In genomic region chr9:132584616-132585560, GRCh38 we compare ENCODE assay signal across 21 cellular contexts. TPM values are rescaled to one million over a fixed set of nuclear protein-coding genes. Genes with fewer than 3 reads are reported as not detected.
DNase-seq lines count a peak whose midpoint lies in the region; ATAC-seq and TF ChIP-seq lines count a peak whose summit lies in the region.
"Had no signal": no experiment of that assay in that cellular context is flagged by ENCODE, and none has a peak within 500 bp of the region (broad histone marks: within the 10 kb centered on the region; RNA-seq: fewer than 3 reads in every experiment).

No MANE protein-coding gene starts in this region.

- H3K18ac ChIP-seq in IMR-90 (ENCODE audit: low read depth, low read length) (no peak overlapping the region), mesenchymal stem cell (ENCODE audit: low read depth in 1 of 2, low read length in 2 of 2) (no peak overlapping the region)

- H3K9me3 ChIP-seq in IMR-90 (ENCODE audit: control insufficient read depth, insufficient read depth, low read length) = peaks cover 2% of the 10 kb centered on the region
- H3K9me3 ChIP-seq in mesenchymal stem cell (ENCODE audit: control insufficient read depth, low read length) = no peaks in the 10 kb centered on the region
- H3K9me3 ChIP-seq: BLaER1, gastroesophageal sphincter, psoas muscle, tibial nerve had no signal

- no peak overlapping the region for H3K56ac ChIP-seq in IMR-90 (ENCODE audit: extremely low read depth, insufficient read depth, low read length)

- no peaks in the 10 kb centered on the region for H3K79me1 ChIP-seq in IMR-90 (ENCODE audit: low read depth in 1 of 2, low read length in 2 of 2)
- no peaks in the 10 kb centered on the region for H3K79me1 ChIP-seq in mesenchymal stem cell (replicated peaks; ENCODE audit: low read length, poor library complexity, severe bottlenecking)

- H3K36me3 ChIP-seq in IMR-90 (ENCODE audit: control insufficient read depth, insufficient read depth, low read length) (no peaks in the 10 kb centered on the region), mesenchymal stem cell (ENCODE audit: control insufficient read depth in 1 of 2, insufficient read depth in 2 of 2, low read depth in 1 of 2, low read length in 2 of 2) (no peaks in the 10 kb centered on the region)
- H3K36me3 ChIP-seq: BLaER1, gastroesophageal sphincter, tibial nerve had no signal

- no peak overlapping the region for H2AK9ac ChIP-seq in IMR-90 (replicated peaks; ENCODE audit: low read depth, low read length, poor library complexity)

- H3K27me3 ChIP-seq in IMR-90 (ENCODE audit: control insufficient read depth, insufficient read depth, low read length) (peaks cover 97% of the 10 kb centered on the region), mesenchymal stem cell (ENCODE audit: control insufficient read depth in 1 of 2, insufficient read depth in 1 of 2, low read length in 2 of 2) (peaks cover 94 to 99% of the 10 kb centered on the region in 2 experiments)

- H4K20me1 ChIP-seq in IMR-90 (ENCODE audit: insufficient read depth, low read length) = peaks cover 58% of the 10 kb centered on the region

- no peak overlapping the region for H3K4me2 ChIP-seq in IMR-90 (ENCODE audit: low read depth, low read length)
- H3K4me2 ChIP-seq in mesenchymal stem cell (ENCODE audit: low read length, poor library complexity, severe bottlenecking) = no peak overlapping the region
- H3K4me2 ChIP-seq: BLaER1, PC-9 had no signal

- CTCF ChIA-PET in IMR-90 (lab: Yijun Ruan, JAX) = no interaction called here

- intact Hi-C loops in IMR-90 (cut with micrococcal nuclease) = no loop called here

- H3K27ac ChIP-seq in IMR-90 (ENCODE audit: insufficient read depth, low read length) (no peak overlapping the region), mesenchymal stem cell (ENCODE audit: low read length, poor library complexity, severe bottlenecking) (no peak overlapping the region)
- H3K27ac ChIP-seq: BLaER1, gastroesophageal sphincter, PC-9, psoas muscle, tibial nerve had no signal

- H2BK20ac ChIP-seq in IMR-90 (ENCODE audit: low read depth, low read length) = no peak overlapping the region

- H3K9ac ChIP-seq in IMR-90 (ENCODE audit: low read depth, low read length) (no peak overlapping the region), mesenchymal stem cell (ENCODE audit: low read length) (no peak overlapping the region)
- H3K9ac ChIP-seq: BLaER1 had no signal

- no peak overlapping the region for H2AK5ac ChIP-seq in IMR-90 (ENCODE audit: low read depth, low read length)
- H2AK5ac ChIP-seq in mesenchymal stem cell (ENCODE audit: low read length, severe bottlenecking) = no peak overlapping the region

- H3K23ac ChIP-seq in IMR-90 (ENCODE audit: low read depth, low read length) = no peak overlapping the region
- no peak overlapping the region for H3K23ac ChIP-seq in mesenchymal stem cell (ENCODE audit: low read length in 2 of 2)

- WGBS in IMR-90 (ENCODE audit: extremely low coverage in 2 of 2, insufficient read length in 1 of 2), 2 experiments = no CpG with 5 or more reads among the region's 29 CpGs
- WGBS in mesenchymal stem cell = 9% methylated on average over 26 of the region's 29 CpGs

- DNase-seq in EH (ENCODE audit: low read depth) (peak; percentile 66), IMR-90 (peak; percentile 33), cerebellar cortex (ENCODE audit: low spot score) (peak; percentile 43), mesenchymal stem cell (peak; percentile 49), NCI-H146 treated with DMSO at 0.1 percent for 48 hours (lab: John Stamatoyannopoulos, UW; ENCODE audit: unreplicated experiment) (no peak), GM13977 (ENCODE audit: low spot score) (no peak)
- no peak for DNase-seq in stimulated activated CD4-positive, alpha-beta T cell treated with anti-CD3 and anti-CD28 coated beads, Interleukin-4, amount 100 ng/mL, for 4 hours
- no peak for DNase-seq in activated T-cell treated with anti-CD3 and anti-CD28 coated beads, Interleukin-2, amount 50 U/mL, for 1 hour
- DNase-seq: activated CD4-positive, alpha-beta T cell treated with anti-CD3 and anti-CD28 coated beads, Interleukin-2, amount 50 U/mL, for 1 hour; anterior cingulate cortex; DMS79; NCI-H1105 treated with DMSO at 0.1 percent for 48 hours had no signal

- POLR2A ChIA-PET in IMR-90 (lab: Charles Lee; ENCODE audit: unreplicated experiment) = no interaction called here

- H3K9me1 ChIP-seq in IMR-90 (ENCODE audit: insufficient read depth, low read length) = no peaks in the 10 kb centered on the region; the same call in 1 of the 2 replicates

- H2BK12ac ChIP-seq in mesenchymal stem cell (ENCODE audit: low read length in 2 of 2) = no peak overlapping the region

- H4K8ac ChIP-seq in IMR-90 (ENCODE audit: low read depth in 2 of 2, low read length in 2 of 2) (no peak overlapping the region), mesenchymal stem cell (ENCODE audit: low read length) (no peak overlapping the region)

- H3K4ac ChIP-seq in IMR-90 (ENCODE audit: low read depth, low read length) (no peak overlapping the region), mesenchymal stem cell (ENCODE audit: low read depth in 1 of 2, low read length in 2 of 2) (no peak overlapping the region)

- H3K4me1 ChIP-seq in IMR-90 (ENCODE audit: control insufficient read depth, insufficient read depth, low read length) (no peaks in the 10 kb centered on the region; the same call in 1 of the 2 replicates), mesenchymal stem cell (ENCODE audit: control insufficient read depth, insufficient read depth, low read depth, low read length) (peaks cover 28% of the 10 kb centered on the region)

- no peak overlapping the region for H2BK15ac ChIP-seq in IMR-90 (ENCODE audit: low read depth, low read length)
- H2BK15ac ChIP-seq in mesenchymal stem cell (ENCODE audit: low read depth, poor library complexity, severe bottlenecking) = no peak overlapping the region

- no peak for TF ChIP-seq POLR2A in IMR-90 (IDR thresholded peaks at IDR 0.05; ENCODE audit: low read depth, low read length)

- H3K14ac ChIP-seq in IMR-90 (replicated peaks; ENCODE audit: low read depth, low read length) (no peak overlapping the region), mesenchymal stem cell (ENCODE audit: low read length in 2 of 2) (no peak overlapping the region)

- no TSS peak for BruUV-seq in IMR-90 (replicated peaks; lab: Mats Ljungman, UMichigan)

- no peak for TF ChIP-seq RAD21 in IMR-90 (IDR thresholded peaks at IDR 0.05; ENCODE audit: low read length)

- H4K91ac ChIP-seq in IMR-90 (ENCODE audit: insufficient read depth, low read depth, low read length) (no peak overlapping the region), mesenchymal stem cell (ENCODE audit: low read length) (no peak overlapping the region)

- no peak for ATAC-seq in IMR-90 (ENCODE audit: low read depth)
- ATAC-seq: activated T-helper 17 cell treated with anti-CD3 and anti-CD28 coated beads, Interleukin-2, amount 50 U/mL, for 72 hours; gastroesophageal sphincter; psoas muscle had no signal

- no peak for TF ChIP-seq CTCF in IMR-90 (conservative IDR thresholded peaks at IDR 0.05; ENCODE audit: low read depth, low read length)
- no peak for TF ChIP-seq CTCF in GM13977 (IDR thresholded peaks at IDR 0.05; ENCODE audit: extremely low read depth, insufficient read depth, missing control alignments)

- dilution Hi-C loops in IMR-90 (cut with HindIII; ENCODE audit: low sequenced_read_pairs, unreplicated experiment) = no loop called here

- in situ Hi-C loops in IMR-90 (cut with MboI; ENCODE audit: low sequenced_read_pairs) = no loop called here
- in situ Hi-C loops in GM13977 (cut with MboI; ENCODE audit: low pct_unique_long_range_greater_than_20kb, low sequenced_read_pairs, unreplicated experiment) = no loop called here

- H3K4me3 ChIP-seq in IMR-90 (ENCODE audit: insufficient read depth, low read depth, low read length) (no peak overlapping the region), mesenchymal stem cell (ENCODE audit: insufficient read depth in 1 of 2, low read depth in 1 of 2, low read length in 2 of 2) (no peak overlapping the region)
- H3K4me3 ChIP-seq: BLaER1, gastroesophageal sphincter, PC-9, psoas muscle, tibial nerve had no signal

- H2BK120ac ChIP-seq in IMR-90 (ENCODE audit: low read depth, low read length) (no peak overlapping the region), mesenchymal stem cell (ENCODE audit: low read depth, low read length) (no peak overlapping the region)

- H2AFZ ChIP-seq in IMR-90 (replicated peaks; ENCODE audit: low read length, poor library complexity) (no peak overlapping the region), mesenchymal stem cell (ENCODE audit: low read depth, low read length) (no peak overlapping the region)
- H2AFZ ChIP-seq: PC-9 had no signal

- no peak overlapping the region for H2BK5ac ChIP-seq in IMR-90 (ENCODE audit: low read depth, low read length, poor library complexity, severe bottlenecking)
- no peak overlapping the region for H2BK5ac ChIP-seq in mesenchymal stem cell (ENCODE audit: low read depth, low read length, poor library complexity, severe bottlenecking)

- H4K5ac ChIP-seq in IMR-90 (ENCODE audit: low read depth, low read length) = no peak overlapping the region

TF ChIP-seq in IMR-90, 13 proteins besides CTCF, POLR2A, EP300 and RAD21 (continues in another document):
- TF ChIP-seq MAFK (IDR thresholded peaks at IDR 0.05; ENCODE audit: low read depth, low read length) = no peak
- no peak for TF ChIP-seq CHD1 (IDR thresholded peaks at IDR 0.05; ENCODE audit: low read depth, low read length)
- no peak for TF ChIP-seq RCOR1 (IDR thresholded peaks at IDR 0.05; ENCODE audit: insufficient replicate concordance, low read length)
- no peak for TF ChIP-seq BHLHE40 (IDR thresholded peaks at IDR 0.05; ENCODE audit: low read depth, low read length)
- TF ChIP-seq CEBPB (IDR thresholded peaks at IDR 0.05; ENCODE audit: low read depth, low read length) = no peak
- TF ChIP-seq ELK1 (IDR thresholded peaks at IDR 0.05; ENCODE audit: borderline replicate concordance, low read depth, low read length) = no peak
- TF ChIP-seq SMC3 (IDR thresholded peaks at IDR 0.05; ENCODE audit: low read depth, low read length) = no peak

RNA-seq across cellular contexts. Expression of gene BARHL1, which starts 2.5 kb away (rescaled TPM):
- not detected in 2 replicates for total RNA-seq in IMR-90 (2012; rRNA removed)
- polyA plus RNA-seq in IMR-90 (2012; rRNA removed) = not detected in 2 replicates
- not detected in 2 replicates for polyA plus RNA-seq in IMR-90 (2012; cell fraction: cytosol; rRNA removed)
- not detected in 2 replicates for polyA plus RNA-seq in IMR-90 (2012; cell fraction: nucleus; rRNA removed; ENCODE audit: low replicate concordance)
- not detected for polyA plus RNA-seq in mesenchymal stem cell (2013, experiment 1 of 2)
- polyA plus RNA-seq in mesenchymal stem cell (2013, experiment 2 of 2) = not detected
- total RNA-seq: activated T-helper 17 cell treated with anti-CD3 and anti-CD28 coated beads, Interleukin-2, amount 50 U/mL, for 72 hours; gastroesophageal sphincter; kidney epithelial cell; mucosa of gallbladder; PC-9; psoas muscle; T-helper 1 cell treated with Interleukin-12 subunit alpha and Interleukin-12 subunit beta and Interleukin-4 antibody, amounts not matched to agents 30 ng/mL and 1 ng/mL, for 36 hours; tibial nerve had no signal
- polyA plus RNA-seq: psoas muscle had no signal

Comparison
In these comparisons a context has a peak if more than half of its experiments do, and no peak if none do; other contexts are left out.
1. DNase-seq: peak in EH (single experiment), IMR-90 (single experiment), cerebellar cortex (single experiment) and mesenchymal stem cell (single experiment); none in NCI-H146 treated with DMSO at 0.1 percent for 48 hours (single experiment), stimulated activated CD4-positive, alpha-beta T cell treated with anti-CD3 and anti-CD28 coated beads, Interleukin-4, amount 100 ng/mL, for 4 hours (0 of 2), GM13977 (single experiment) and activated T-cell treated with anti-CD3 and anti-CD28 coated beads, Interleukin-2, amount 50 U/mL, for 1 hour (single experiment).